In genomic region chr20:35172434-35172806, GRCh38 we compare ENCODE assay signal across 8 cellular contexts. TPM values are rescaled to one million over a fixed set of nuclear protein-coding genes. Genes with fewer than 3 reads are reported as not detected.
A peak's percentile ranks its signal among the peaks of the same experiment; 100 is the strongest.
DNase-seq lines count a peak whose midpoint lies in the region; ATAC-seq and TF ChIP-seq lines count a peak whose summit lies in the region.

No MANE protein-coding gene starts in this region.

- no peaks in the 10 kb centered on the region for H3K9me3 ChIP-seq in CD8-positive, alpha-beta T cell (ENCODE audit: low read length)
- H3K9me3 ChIP-seq in SJSA1 (replicated peaks): no peaks in the 10 kb centered on the region
- H3K9me3 ChIP-seq in esophagus (ENCODE audit: control insufficient read depth in 2 of 2, insufficient read depth in 1 of 2, low read depth in 1 of 2, low read length in 1 of 2): no peaks in the 10 kb centered on the region
- no peaks in the 10 kb centered on the region for H3K9me3 ChIP-seq in prostate gland

- no peak overlapping the region for H3K27ac ChIP-seq in CD8-positive, alpha-beta T cell (ENCODE audit: low read depth, low read length)
- H3K27ac ChIP-seq in SJSA1 (no peak overlapping the region), esophagus (ENCODE audit: low read depth in 2 of 2, low read length in 1 of 2) (peak overlapping the region; percentile 6 to 19), prostate gland (peak overlapping the region; percentile 69 to 70)

- peaks cover 26% of the 10 kb centered on the region for H3K4me1 Mint-ChIP-seq in CD8-positive, alpha-beta T cell (ENCODE audit: low read depth)

- CTCF ChIA-PET in CD8-positive, alpha-beta T cell (lab: Charles Lee): interaction anchor here (0.6 kb wide), 1 partner anchor 104 kb away, joined by 3 read pairs; no protein-coding TSS in a partner anchor

- H3K36me3 Mint-ChIP-seq in CD8-positive, alpha-beta T cell: peaks cover 17% of the 10 kb centered on the region

- TF ChIP-seq POLR2A in prostate gland (IDR thresholded peaks at IDR 0.05): no peak

- H3K4me3 ChIP-seq in CD8-positive, alpha-beta T cell (ENCODE audit: low read depth, low read length): peak overlapping the region; percentile 40
- H3K4me3 ChIP-seq in SJSA1 (peak overlapping the region; percentile 31), esophagus (ENCODE audit: low read depth in 1 of 2, low read length in 2 of 2) (peak overlapping the region; percentile 7 to 33), prostate gland (peak overlapping the region; percentile 23 to 24)

- peak overlapping the region; percentile 87 for H3K4me3 Mint-ChIP-seq in CD8-positive, alpha-beta T cell

- H3K4me1 ChIP-seq in CD8-positive, alpha-beta T cell (ENCODE audit: insufficient read depth, low read length): peaks cover 16% of the 10 kb centered on the region
- H3K4me1 ChIP-seq in SJSA1 (replicated peaks) (peaks cover 6% of the 10 kb centered on the region), esophagus (ENCODE audit: control insufficient read depth in 2 of 2, insufficient read depth in 2 of 2, low read length in 1 of 2) (peaks cover 4 to 5% of the 10 kb centered on the region in 2 donors), prostate gland (replicated peaks) (no peaks in the 10 kb centered on the region)

- no peak for ATAC-seq in CD8-positive, alpha-beta T cell
- no peak for ATAC-seq in GM19467 (IDR thresholded peaks at IDR 0.05; ENCODE audit: unreplicated experiment)

- no peak for DNase-seq in CD8-positive, alpha-beta T cell
- no peak for DNase-seq in SJSA1 (ENCODE audit: low read depth in 1 of 2, low spot score in 2 of 2)
- no peak for DNase-seq in prostate gland (ENCODE audit: low spot score)
- no peak for DNase-seq in central memory CD4-positive, alpha-beta T cell
- no peak for DNase-seq in NCI-H2107 treated with DMSO at 0.1 percent for 48 hours (lab: John Stamatoyannopoulos, UW; ENCODE audit: unreplicated experiment)
- no peak for DNase-seq in NK-92 (lab: John Stamatoyannopoulos, UW; ENCODE audit: unreplicated experiment)

- POLR2A ChIA-PET in CD8-positive, alpha-beta T cell (lab: Charles Lee): no interaction called here

- H3K27me3 Mint-ChIP-seq in CD8-positive, alpha-beta T cell (ENCODE audit: low read depth): no peaks in the 10 kb centered on the region

- 75 to 87% methylated on average over 3 of the region's 3 CpGs for WGBS in esophagus, 2 donors
- WGBS in prostate gland: 82% methylated on average over 3 of the region's 3 CpGs

- peak overlapping the region; percentile 91 for H3K27ac Mint-ChIP-seq in CD8-positive, alpha-beta T cell

- H3K9me3 Mint-ChIP-seq in CD8-positive, alpha-beta T cell: no peaks in the 10 kb centered on the region

- no peaks in the 10 kb centered on the region for H3K27me3 ChIP-seq in CD8-positive, alpha-beta T cell (ENCODE audit: insufficient read depth, low read length)
- H3K27me3 ChIP-seq in SJSA1 (replicated peaks) (no peaks in the 10 kb centered on the region), esophagus (ENCODE audit: control insufficient read depth in 1 of 2, insufficient read depth in 2 of 2, low read length in 2 of 2) (no peaks in the 10 kb centered on the region), prostate gland (replicated peaks; ENCODE audit: insufficient read depth) (no peaks in the 10 kb centered on the region)

- no peak for TF ChIP-seq CTCF in CD8-positive, alpha-beta T cell (IDR thresholded peaks at IDR 0.05)
- TF ChIP-seq CTCF in prostate gland (IDR thresholded peaks at IDR 0.05): no peak

- intact Hi-C loops in CD8-positive, alpha-beta T cell (cut with DNase I, micrococcal nuclease): no loop called here
- intact Hi-C loops in prostate gland (cut with DNase I): loop anchor here (1.0 kb wide), 1 partner anchor 91 kb away; no protein-coding TSS in a partner anchor

- H3K36me3 ChIP-seq in CD8-positive, alpha-beta T cell (ENCODE audit: insufficient read depth, low read length): no peaks in the 10 kb centered on the region
- H3K36me3 ChIP-seq in SJSA1 (no peaks in the 10 kb centered on the region), esophagus (ENCODE audit: control insufficient read depth in 2 of 2, insufficient read depth in 2 of 2, low read length in 1 of 2) (no peaks in the 10 kb centered on the region), prostate gland (no peaks in the 10 kb centered on the region)

RNA-seq across cellular contexts. Expression of gene PROCR, which starts 0.5 kb away (rescaled TPM):
- total RNA-seq in CD8-positive, alpha-beta T cell: 1 to 10 TPM; 1.7 to 2.0 TPM
- 20.4 and 22.0 TPM in 2 replicates for total RNA-seq in SJSA1 (2014; rRNA removed; shearing (Covaris generic))
- 1 to 10 TPM; 5.3 to 7.5 TPM for polyA plus RNA-seq in esophagus
- 10 to 100 TPM; 11.2 to 17.6 TPM for total RNA-seq in prostate gland

RNA-seq across cellular contexts. Expression of gene EDEM2, which starts 25.3 kb away (rescaled TPM):
- 10 to 100 TPM; 13.8 TPM for total RNA-seq in CD8-positive, alpha-beta T cell
- total RNA-seq in SJSA1 (2014; rRNA removed; shearing (Covaris generic)): 12.1 and 19.1 TPM in 2 replicates
- polyA plus RNA-seq in esophagus: 1 to 10 TPM; 5.3 to 8.6 TPM
- 10 to 100 TPM; 27.1 to 30.0 TPM for total RNA-seq in prostate gland

RNA-seq across cellular contexts. Expression of gene MMP24, which starts 54.1 kb away (rescaled TPM):
- under 1 TPM; 0.08 to 0.11 TPM for total RNA-seq in CD8-positive, alpha-beta T cell
- total RNA-seq in SJSA1 (2014; rRNA removed; shearing (Covaris generic)): 0.50 and 0.71 TPM in 2 replicates
- under 1 TPM; 0.10 to 0.12 TPM for polyA plus RNA-seq in esophagus
- total RNA-seq in prostate gland: 1 to 10 TPM in 1 of 2 donors, under 1 TPM in 1; 0.96 to 1.7 TPM

Comparison
In these comparisons a context has a peak if more than half of its experiments do, and no peak if none do; other contexts are left out.
1. H3K27ac ChIP-seq: peak in esophagus (2 of 2) and prostate gland (2 of 2); none in CD8-positive, alpha-beta T cell (single experiment) and SJSA1 (single experiment).
2. Peak in every context shown above with its lines, with median percentiles within 50 percentile points of each other: H3K4me3 ChIP-seq.